17 cellular contexts compared by ENCODE assay signal in genomic region chrX:1105671-1106419, GRCh38.
DNase-seq lines count a peak whose midpoint lies in the region; ATAC-seq and TF ChIP-seq lines count a peak whose summit lies in the region.
"Had no signal": no experiment of that assay in that cellular context is flagged by ENCODE, and none has a peak within 500 bp of the region (broad histone marks: within the 10 kb centered on the region; RNA-seq: fewer than 3 reads in every experiment).

No MANE protein-coding gene starts in this region.

- peaks cover 60% of the 10 kb centered on the region for H3K9me3 Mint-ChIP-seq in GM23338
- H3K9me3 Mint-ChIP-seq: CD8-positive, alpha-beta T cell had no signal

- no peak overlapping the region for H3K27ac ChIP-seq in GM23338 (ENCODE audit: low read depth)
- no peak overlapping the region for H3K27ac ChIP-seq in RWPE2 (ENCODE audit: poor library complexity, severe bottlenecking)
- H3K27ac ChIP-seq in heart right ventricle: no peak overlapping the region
- H3K27ac ChIP-seq: BLaER1, KMS-11, RWPE1, SJSA1 had no signal

- no peaks in the 10 kb centered on the region for H3K9me2 ChIP-seq in GM23338 (ENCODE audit: insufficient read depth)

- H3K36me3 ChIP-seq in GM23338 (ENCODE audit: insufficient read depth) (no peaks in the 10 kb centered on the region), RWPE2 (ENCODE audit: low read depth) (no peaks in the 10 kb centered on the region), heart right ventricle (no peaks in the 10 kb centered on the region)
- H3K36me3 ChIP-seq: BLaER1, SJSA1 had no signal

- intact Hi-C loops in posterior vena cava (cut with DNase I): no loop called here
- intact Hi-C loops in heart right ventricle (cut with DNase I): no loop called here

- 38 to 46% methylated on average over 14 of the region's 14 CpGs for WGBS in heart right ventricle, 2 donors

- no peaks in the 10 kb centered on the region for H4K20me1 ChIP-seq in GM23338 (replicated peaks; ENCODE audit: insufficient read depth)
- H4K20me1 ChIP-seq: BLaER1 had no signal

- no peak for ATAC-seq in GM23338
- no peak for ATAC-seq in RWPE2 (ENCODE audit: low read depth)
- ATAC-seq in heart right ventricle: no peak
- ATAC-seq in HG03135 (IDR thresholded peaks at IDR 0.05; ENCODE audit: unreplicated experiment): no peak
- ATAC-seq: CD8-positive, alpha-beta T cell; PC-3 had no signal

- H3F3A ChIP-seq in GM23338 (replicated peaks; ENCODE audit: low read depth): peaks cover 28% of the 10 kb centered on the region

- no peak overlapping the region for H3K4me3 Mint-ChIP-seq in GM23338
- H3K4me3 Mint-ChIP-seq: CD8-positive, alpha-beta T cell had no signal

- H3K27ac Mint-ChIP-seq in GM23338: no peak overlapping the region
- H3K27ac Mint-ChIP-seq: CD8-positive, alpha-beta T cell had no signal

- H3K4me2 ChIP-seq in GM23338: no peak overlapping the region; the same call in 1 of the 2 replicates
- H3K4me2 ChIP-seq: BLaER1, KMS-11 had no signal

- H2AFZ ChIP-seq in GM23338: peak overlapping the region; percentile 83; the same call in 1 of the 2 replicates

- 0 out of 3 replicates have a peak, but pooled peaks cover 1% of the 10 kb centered on the region for H3K4me1 Mint-ChIP-seq in GM23338

- peaks cover 8% of the 10 kb centered on the region for H3K27me3 Mint-ChIP-seq in GM23338 (ENCODE audit: insufficient read depth, low read depth, poor library complexity)

- TF ChIP-seq CTCF in GM23338 (conservative IDR thresholded peaks at IDR 0.05; ENCODE audit: low read depth in 2 of 2) (no peak), RWPE2 (IDR thresholded peaks at IDR 0.05; ENCODE audit: poor library complexity, severe bottlenecking) (no peak), heart right ventricle (IDR thresholded peaks at IDR 0.05) (no peak)

- DNase-seq in GM23338 (ENCODE audit: low spot score) (peak; percentile 42), RWPE2 (ENCODE audit: low spot score) (peak; percentile 23), islet precursor cell (peak; percentile 26), posterior vena cava (ENCODE audit: low spot score) (peak; percentile 49), activated gamma-delta T cell treated with Interleukin-2 at 50 U/mL for 16 hours (no peak), heart right ventricle (no peak)
- DNase-seq: CD8-positive, alpha-beta T cell; NCI-H1417 treated with DMSO at 0.1 percent for 48 hours; NCI-H187 treated with DMSO at 0.1 percent for 48 hours; NCI-H226; NCI-H524 treated with DMSO at 0.1 percent for 48 hours; PC-3 had no signal

- peaks cover 9% of the 10 kb centered on the region for H3K9me3 ChIP-seq in RWPE2 (ENCODE audit: severe bottlenecking)
- H3K9me3 ChIP-seq in heart right ventricle: no peaks in the 10 kb centered on the region
- H3K9me3 ChIP-seq: BLaER1 had no signal

- H3K36me3 Mint-ChIP-seq in GM23338 (ENCODE audit: low read depth): peaks cover 44% of the 10 kb centered on the region
- H3K36me3 Mint-ChIP-seq: CD8-positive, alpha-beta T cell had no signal

- H3K4me3 ChIP-seq in GM23338 (no peak overlapping the region), RWPE2 (ENCODE audit: severe bottlenecking) (no peak overlapping the region), heart right ventricle (no peak overlapping the region)
- H3K4me3 ChIP-seq: BLaER1, SJSA1 had no signal

- peaks cover 8% of the 10 kb centered on the region for H3K27me3 ChIP-seq in GM23338 (ENCODE audit: insufficient read depth)
- H3K27me3 ChIP-seq in RWPE2 (ENCODE audit: insufficient read depth, poor library complexity, severe bottlenecking): peaks cover 2% of the 10 kb centered on the region
- H3K27me3 ChIP-seq in heart right ventricle: peaks cover 0 to 40% (median 21%) of the 10 kb centered on the region in 7 donors
- H3K27me3 ChIP-seq: BLaER1, SJSA1 had no signal

- no peaks in the 10 kb centered on the region for H3K79me2 ChIP-seq in GM23338 (replicated peaks; ENCODE audit: insufficient read depth)

- H3K4me1 ChIP-seq in GM23338 (ENCODE audit: insufficient read depth) (peaks cover 33% of the 10 kb centered on the region), RWPE2 (ENCODE audit: insufficient read depth, poor library complexity, severe bottlenecking) (no peaks in the 10 kb centered on the region), heart right ventricle (no peaks in the 10 kb centered on the region)
- H3K4me1 ChIP-seq: BLaER1, SJSA1 had no signal

TF ChIP-seq in GM23338, 12 proteins besides CTCF, POLR2A, EP300 and RAD21 (continues in another document):
- TF ChIP-seq REST (IDR thresholded peaks at IDR 0.05; ENCODE audit: unreplicated experiment) (no peak), ZNF114 (CRISPR knock-in tag; IDR thresholded peaks at IDR 0.05) (no peak), NANOG (IDR thresholded peaks at IDR 0.05; ENCODE audit: borderline replicate concordance) (no peak), EZH2phosphoT487 (IDR thresholded peaks at IDR 0.05; ENCODE audit: unreplicated experiment) (no peak), ZNF331 (CRISPR knock-in tag; IDR thresholded peaks at IDR 0.05; ENCODE audit: low read depth) (no peak), CREB1 (CRISPR knock-in tag; IDR thresholded peaks at IDR 0.05; ENCODE audit: low read depth) (no peak), JUNB (IDR thresholded peaks at IDR 0.05; ENCODE audit: unreplicated experiment) (no peak), ETS1 (IDR thresholded peaks at IDR 0.05) (no peak)

Comparison
In these comparisons a context has a peak if more than half of its experiments do, and no peak if none do; other contexts are left out.
1. DNase-seq: peak in GM23338 (single experiment), RWPE2 (single experiment), islet precursor cell (single experiment) and posterior vena cava (single experiment); none in activated gamma-delta T cell treated with Interleukin-2 at 50 U/mL for 16 hours (single experiment) and heart right ventricle (0 of 2).